ENCODE assay signal across 11 cellular contexts in genomic region chr7:44100458-44101303, GRCh38. TPM values are rescaled to one million over a fixed set of nuclear protein-coding genes. Genes with fewer than 3 reads are reported as not detected.
DNase-seq lines count a peak whose midpoint lies in the region; ATAC-seq, FAIRE-seq and TF ChIP-seq lines count a peak whose summit lies in the region.
"Had no signal": no experiment of that assay in that cellular context is flagged by ENCODE, and none has a peak within 500 bp of the region (broad histone marks: within the 10 kb centered on the region; RNA-seq: fewer than 3 reads in every experiment).

No MANE protein-coding gene starts in this region.

- no peak overlapping the region for H3K4me3 Mint-ChIP-seq in GM23338
- peak overlapping the region; percentile 9 for H3K4me3 Mint-ChIP-seq in astrocyte (ENCODE audit: unreplicated experiment)
- no peak overlapping the region for H3K4me3 Mint-ChIP-seq in activated naive CD4-positive, alpha-beta T cell treated with anti-CD3 and anti-CD28 coated beads for 36 hours

- intact Hi-C loops in activated naive CD4-positive, alpha-beta T cell treated with anti-CD3 and anti-CD28 coated beads for 36 hours (cut with micrococcal nuclease) = no loop called here

- ATAC-seq in GM23338 (no peak), HG02938 (IDR thresholded peaks at IDR 0.05; ENCODE audit: unreplicated experiment) (no peak)

- H3K9me3 ChIP-seq in astrocyte (ENCODE audit: insufficient read depth, low read depth, low read length) = no peaks in the 10 kb centered on the region

- H3K9me3 Mint-ChIP-seq in GM23338 (no peaks in the 10 kb centered on the region), astrocyte (ENCODE audit: unreplicated experiment) (no peaks in the 10 kb centered on the region)
- H3K9me3 Mint-ChIP-seq in activated naive CD4-positive, alpha-beta T cell treated with anti-CD3 and anti-CD28 coated beads for 36 hours = no peaks in the 10 kb centered on the region

- H3K36me3 ChIP-seq in GM23338 (ENCODE audit: insufficient read depth) (no peaks in the 10 kb centered on the region), astrocyte (ENCODE audit: insufficient read depth, low read length) (no peaks in the 10 kb centered on the region), kidney epithelial cell (ENCODE audit: control insufficient read depth, insufficient read depth, low read length) (no peaks in the 10 kb centered on the region)

- H3K27me3 Mint-ChIP-seq in GM23338 (ENCODE audit: insufficient read depth, low read depth, poor library complexity) (peaks cover 24% of the 10 kb centered on the region), astrocyte (ENCODE audit: low read depth, unreplicated experiment) (no peaks in the 10 kb centered on the region)
- H3K27me3 Mint-ChIP-seq in activated naive CD4-positive, alpha-beta T cell treated with anti-CD3 and anti-CD28 coated beads for 36 hours (ENCODE audit: low read depth) = no peaks in the 10 kb centered on the region

- FAIRE-seq in astrocyte (lab: Jason Lieb, UNC) = peak; percentile 5
- FAIRE-seq: colon had no signal

- H3K4me1 ChIP-seq in GM23338 (ENCODE audit: insufficient read depth) (peaks cover 8% of the 10 kb centered on the region; the same call in 1 of the 2 replicates), astrocyte (ENCODE audit: insufficient read depth, low read length) (peaks cover 25% of the 10 kb centered on the region)

- peaks cover 9% of the 10 kb centered on the region; the same call in 1 of the 2 replicates for H3K27me3 ChIP-seq in GM23338 (ENCODE audit: insufficient read depth)
- no peaks in the 10 kb centered on the region for H3K27me3 ChIP-seq in astrocyte (ENCODE audit: insufficient read depth, low read length)
- H3K27me3 ChIP-seq in kidney epithelial cell (ENCODE audit: control insufficient read depth, insufficient read depth, low read length) = no peaks in the 10 kb centered on the region

- no peaks in the 10 kb centered on the region; the same call in 2 of the 3 replicates for H3K36me3 Mint-ChIP-seq in GM23338 (ENCODE audit: low read depth)
- peaks cover 1% of the 10 kb centered on the region for H3K36me3 Mint-ChIP-seq in astrocyte (ENCODE audit: low read depth, unreplicated experiment)
- no peaks in the 10 kb centered on the region for H3K36me3 Mint-ChIP-seq in activated naive CD4-positive, alpha-beta T cell treated with anti-CD3 and anti-CD28 coated beads for 36 hours (ENCODE audit: low read depth)

- H3K79me2 ChIP-seq in GM23338 (replicated peaks; ENCODE audit: insufficient read depth) (no peaks in the 10 kb centered on the region), astrocyte (ENCODE audit: insufficient read depth, low read length) (peaks cover 9% of the 10 kb centered on the region)

- H3K27ac ChIP-seq in GM23338 (ENCODE audit: low read depth) (no peak overlapping the region), astrocyte (ENCODE audit: low read depth, low read length) (peak overlapping the region; percentile 50), substantia nigra (ENCODE audit: low read depth, low read length, poor library complexity, severe bottlenecking) (peak overlapping the region; percentile 46)

- no peaks in the 10 kb centered on the region for H3K9me2 ChIP-seq in GM23338 (ENCODE audit: insufficient read depth)

- H4K20me1 ChIP-seq in GM23338 (replicated peaks; ENCODE audit: insufficient read depth) (no peaks in the 10 kb centered on the region), astrocyte (ENCODE audit: insufficient read depth, low read length) (peaks cover 7% of the 10 kb centered on the region)

- DNase-seq in GM23338 (ENCODE audit: low spot score) (no peak), astrocyte (ENCODE audit: low read depth) (peak; percentile 84), kidney epithelial cell (ENCODE audit: low read depth) (peak; percentile 79), substantia nigra (lab: John Stamatoyannopoulos, UW) (peak in 7 of 49 donors; percentile 13 to 70 (median 52)), NOMO-1 treated with DMSO at 0.1 percent for 48 hours (lab: John Stamatoyannopoulos, UW; ENCODE audit: unreplicated experiment) (no peak), NCI-H1417 (lab: John Stamatoyannopoulos, UW) (no peak)
- DNase-seq in activated naive CD4-positive, alpha-beta T cell treated with anti-CD3 and anti-CD28 coated beads for 36 hours = no peak
- DNase-seq: NCI-H187 treated with DMSO at 0.1 percent for 48 hours had no signal

- H3K4me2 ChIP-seq in GM23338 (no peak overlapping the region), astrocyte (ENCODE audit: low read length) (peak overlapping the region; percentile 13)

- H3F3A ChIP-seq in GM23338 (replicated peaks; ENCODE audit: low read depth) = no peaks in the 10 kb centered on the region

- CTCF ChIA-PET in activated naive CD4-positive, alpha-beta T cell treated with anti-CD3 and anti-CD28 coated beads for 36 hours (lab: Charles Lee) = no interaction called here

- H3K4me1 Mint-ChIP-seq in GM23338 (peaks cover 17% of the 10 kb centered on the region), astrocyte (ENCODE audit: low read depth, unreplicated experiment) (peaks cover 27% of the 10 kb centered on the region)
- H3K4me1 Mint-ChIP-seq in activated naive CD4-positive, alpha-beta T cell treated with anti-CD3 and anti-CD28 coated beads for 36 hours (ENCODE audit: low read depth) = peaks cover 19% of the 10 kb centered on the region

- H2AFZ ChIP-seq in GM23338 (peak overlapping the region; percentile 78), astrocyte (ENCODE audit: low read depth, low read length) (peak overlapping the region; percentile 47)

- H3K9ac ChIP-seq in astrocyte (ENCODE audit: low read length) = peak overlapping the region; percentile 33

- H3K27ac Mint-ChIP-seq in GM23338 (no peak overlapping the region), astrocyte (ENCODE audit: unreplicated experiment) (peak overlapping the region; percentile 95)
- no peak overlapping the region for H3K27ac Mint-ChIP-seq in activated naive CD4-positive, alpha-beta T cell treated with anti-CD3 and anti-CD28 coated beads for 36 hours

- TF ChIP-seq CTCF in GM23338 (conservative IDR thresholded peaks at IDR 0.05; ENCODE audit: low read depth in 2 of 2) = no peak
- no peak for TF ChIP-seq CTCF in astrocyte (IDR thresholded peaks at IDR 0.05; ENCODE audit: insufficient read depth, low read depth, low read length)
- no peak for TF ChIP-seq CTCF in kidney epithelial cell (IDR thresholded peaks at IDR 0.05; ENCODE audit: insufficient read depth, low read length, poor library complexity, severe bottlenecking)

- H3K4me3 ChIP-seq in GM23338 (no peak overlapping the region), astrocyte (ENCODE audit: insufficient read depth, low read depth, low read length) (no peak overlapping the region), kidney epithelial cell (ENCODE audit: low read depth, low read length) (no peak overlapping the region)

RNA-seq across cellular contexts. Expression of gene AEBP1, which starts 3.5 kb away (rescaled TPM):
- 36.7 and 42.0 TPM in 2 replicates for total RNA-seq in GM23338 (2014; rRNA removed; shearing (Covaris generic))
- 15.1 and 16.0 TPM in 2 replicates for polyA plus RNA-seq in GM23338 (2016; fragmentation: Nextera tagmentation; extraction: Ambion mirVana)
- total RNA-seq in astrocyte (65.0 and 102 TPM in 2 replicates), kidney epithelial cell (81.1 and 82.8 TPM in 2 replicates)
- total RNA-seq in activated naive CD4-positive, alpha-beta T cell treated with anti-CD3 and anti-CD28 coated beads for 36 hours = 10 to 100 TPM; 10.1 to 10.8 TPM

RNA-seq across cellular contexts. Expression of gene POLM, which starts 18.4 kb away (rescaled TPM):
- 19.8 and 35.4 TPM in 2 replicates for total RNA-seq in GM23338 (2014; rRNA removed; shearing (Covaris generic))
- 7.1 and 8.0 TPM in 2 replicates for polyA plus RNA-seq in GM23338 (2016; fragmentation: Nextera tagmentation; extraction: Ambion mirVana)
- 9.6 and 10.6 TPM in 2 replicates for total RNA-seq in astrocyte
- total RNA-seq in kidney epithelial cell = 19.8 and 22.1 TPM in 2 replicates
- 10 to 100 TPM; 27.1 to 29.4 TPM for total RNA-seq in activated naive CD4-positive, alpha-beta T cell treated with anti-CD3 and anti-CD28 coated beads for 36 hours

RNA-seq across cellular contexts. Expression of gene POLD2, which starts 22.7 kb away (rescaled TPM):
- 111 and 127 TPM in 2 replicates for total RNA-seq in GM23338 (2014; rRNA removed; shearing (Covaris generic))
- polyA plus RNA-seq in GM23338 (2016; fragmentation: Nextera tagmentation; extraction: Ambion mirVana) = 101 and 108 TPM in 2 replicates
- total RNA-seq in astrocyte (59.9 and 67.7 TPM in 2 replicates), kidney epithelial cell (72.8 and 73.0 TPM in 2 replicates)
- 100 to 1,000 TPM; 261 to 270 TPM for total RNA-seq in activated naive CD4-positive, alpha-beta T cell treated with anti-CD3 and anti-CD28 coated beads for 36 hours

RNA-seq across cellular contexts. Expression of gene PGAM2, which starts 35.3 kb away (rescaled TPM):
- 0.78 and 2.9 TPM in 2 replicates for total RNA-seq in GM23338 (2014; rRNA removed; shearing (Covaris generic))
- 5.1 and 7.8 TPM in 2 replicates for polyA plus RNA-seq in GM23338 (2016; fragmentation: Nextera tagmentation; extraction: Ambion mirVana)
- total RNA-seq in astrocyte = 0.70 and 0.79 TPM in 2 replicates
- total RNA-seq in kidney epithelial cell = not detected in 2 replicates
- under 1 TPM in 1 of 2 experiments, not detected in 1; 0.24 TPM for total RNA-seq in activated naive CD4-positive, alpha-beta T cell treated with anti-CD3 and anti-CD28 coated beads for 36 hours
- total RNA-seq: omental fat pad had no signal

RNA-seq across cellular contexts. Expression of gene MYL7, which starts 40.5 kb away (rescaled TPM):
- 2.4 TPM in 1 of 2 replicates, not detected in the other for total RNA-seq in GM23338 (2014; rRNA removed; shearing (Covaris generic))
- polyA plus RNA-seq in GM23338 (2016; fragmentation: Nextera tagmentation; extraction: Ambion mirVana) = 4.8 and 8.3 TPM in 2 replicates
- 60.0 and 63.0 TPM in 2 replicates for total RNA-seq in astrocyte
- total RNA-seq in kidney epithelial cell = 1.2 and 3.0 TPM in 2 replicates
- not detected for total RNA-seq in activated naive CD4-positive, alpha-beta T cell treated with anti-CD3 and anti-CD28 coated beads for 36 hours
- total RNA-seq: omental fat pad had no signal

Comparison
In these comparisons a context has a peak if more than half of its experiments do, and no peak if none do; other contexts are left out.
1. DNase-seq: peak in astrocyte (single experiment) and kidney epithelial cell (single experiment); none in GM23338 (single experiment), activated naive CD4-positive, alpha-beta T cell treated with anti-CD3 and anti-CD28 coated beads for 36 hours (single experiment), NOMO-1 treated with DMSO at 0.1 percent for 48 hours (single experiment) and NCI-H1417 (0 of 3).